1 cellular context compared by ENCODE assay signal in the genomic region with DNA sequence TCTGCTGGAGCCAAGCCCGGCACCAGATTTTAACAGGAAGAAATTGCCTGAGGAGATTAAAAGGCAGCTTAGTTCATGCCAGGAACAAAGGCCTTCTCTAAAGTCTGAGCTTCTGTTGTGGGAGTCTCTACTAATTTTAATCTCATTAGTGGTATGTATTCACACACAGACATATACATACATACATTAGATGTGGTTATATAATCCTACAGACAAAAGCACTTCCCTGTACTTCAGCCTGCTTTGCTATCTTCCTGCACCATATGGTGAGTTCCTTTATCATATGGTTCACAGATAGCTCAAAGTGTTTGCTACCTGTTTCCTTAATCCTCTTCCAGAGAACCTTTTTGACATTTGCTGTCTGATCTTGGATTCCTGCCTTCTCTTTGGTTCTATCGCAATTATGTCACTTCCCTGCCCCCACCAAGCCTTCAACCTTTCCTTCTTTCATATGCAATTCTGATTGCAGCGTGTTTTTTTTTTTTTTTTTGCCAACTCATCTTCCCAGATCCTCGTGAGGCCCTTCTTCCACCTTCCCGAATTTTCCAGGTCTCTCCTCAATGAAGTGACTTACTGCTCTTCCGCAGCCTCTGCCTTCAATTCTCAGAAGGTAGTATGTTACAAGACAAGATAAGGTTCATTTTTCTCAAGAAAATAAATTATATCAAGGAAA.
TF ChIP-seq lines count a peak whose summit lies in the region.

No MANE protein-coding gene starts in this region.

TF ChIP-seq in K562, 482 proteins besides CTCF, POLR2A, EP300 and RAD21 (continued from another document and continues in another):
- TF ChIP-seq MAFK (IDR thresholded peaks at IDR 0.05; ENCODE audit: low read length) (peak; percentile 76), BACH1 (tag; IDR thresholded peaks at IDR 0.05) (no peak), PCBP2 (IDR thresholded peaks at IDR 0.05; ENCODE audit: low read depth, low read length, poor library complexity, severe bottlenecking) (no peak), RFX7 (CRISPR knock-in tag; IDR thresholded peaks at IDR 0.05) (no peak), CBFA2T2 (conservative IDR thresholded peaks at IDR 0.05) (peak; percentile 96), DMBX1 (CRISPR knock-in tag; IDR thresholded peaks at IDR 0.05; ENCODE audit: borderline replicate concordance) (peak; percentile 84; the same call in 1 of the 2 replicates), BMI1 (IDR thresholded peaks at IDR 0.05; ENCODE audit: low read length) (no peak), HDAC3 (IDR thresholded peaks at IDR 0.05; ENCODE audit: borderline replicate concordance, partially characterized antibody) (peak; percentile 95), ARID1B (IDR thresholded peaks at IDR 0.05) (peak; percentile 99), KDM1A (IDR thresholded peaks at IDR 0.05) (peak; percentile 97 to 98), TSC22D4 (tag; IDR thresholded peaks at IDR 0.05) (no peak), FOSL1 (tag; conservative IDR thresholded peaks at IDR 0.05) (peak; percentile 78; the same call in 1 of the 2 replicates), MECOM (CRISPR knock-in tag; IDR thresholded peaks at IDR 0.05) (peak; percentile 63; the same call in 1 of the 2 replicates), YBX1 (IDR thresholded peaks at IDR 0.05) (no peak), KLF10 (CRISPR knock-in tag; IDR thresholded peaks at IDR 0.05) (no peak), SRSF7 (optimal IDR thresholded peaks at IDR 0.05; ENCODE audit: low read depth, low read length) (no peak), TOE1 (IDR thresholded peaks at IDR 0.05; ENCODE audit: borderline replicate concordance) (peak; percentile 53; the same call in 1 of the 2 replicates), TOE1 (CRISPR knock-in tag; IDR thresholded peaks at IDR 0.05; ENCODE audit: borderline replicate concordance, low read depth) (no peak), DNMT1 (IDR thresholded peaks at IDR 0.05) (peak; percentile 91), ZNF436 (CRISPR knock-in tag; IDR thresholded peaks at IDR 0.05) (no peak), PHTF2 (CRISPR knock-in tag; IDR thresholded peaks at IDR 0.05) (no peak), TFAM (CRISPR knock-in tag; conservative IDR thresholded peaks at IDR 0.05) (no peak), ZNF347 (CRISPR knock-in tag; IDR thresholded peaks at IDR 0.05; ENCODE audit: low read depth) (no peak), ZNF134 (CRISPR knock-in tag; conservative IDR thresholded peaks at IDR 0.05) (no peak), HDAC2 (IDR thresholded peaks at IDR 0.05) (peak; percentile 99), ZFP1 (CRISPR knock-in tag; IDR thresholded peaks at IDR 0.05) (no peak), NFE2L1 (tag; IDR thresholded peaks at IDR 0.05; ENCODE audit: borderline replicate concordance, low read depth) (peak; percentile 79), HDAC6 (IDR thresholded peaks at IDR 0.05; ENCODE audit: low read depth, low read length) (no peak), SP2 (IDR thresholded peaks at IDR 0.05; ENCODE audit: extremely low read depth, low read depth, low read length, poor library complexity, severe bottlenecking) (no peak), TCF7 (IDR thresholded peaks at IDR 0.05; ENCODE audit: borderline replicate concordance) (peak; percentile 51; the same call in 1 of the 2 replicates), JUND (IDR thresholded peaks at IDR 0.05; ENCODE audit: borderline replicate concordance, low read depth, low read length) (peak; percentile 76; the same call in 1 of the 2 replicates), JUND (tag; IDR thresholded peaks at IDR 0.05; ENCODE audit: borderline replicate concordance, low read depth, low read length) (peak; percentile 86; the same call in 2 of the 3 replicates), LEF1 (IDR thresholded peaks at IDR 0.05) (peak; percentile 96), ILK (tag; IDR thresholded peaks at IDR 0.05; ENCODE audit: borderline replicate concordance, low read depth) (no peak), THRAP3 (IDR thresholded peaks at IDR 0.05; ENCODE audit: borderline replicate concordance) (no peak), PTTG1 (tag; IDR thresholded peaks at IDR 0.05; ENCODE audit: low read depth) (no peak), KLF6 (CRISPR knock-in tag; IDR thresholded peaks at IDR 0.05; ENCODE audit: borderline replicate concordance) (no peak), NR3C1 (CRISPR knock-in tag; IDR thresholded peaks at IDR 0.05) (no peak)
- TF ChIP-seq, protein P1, sequence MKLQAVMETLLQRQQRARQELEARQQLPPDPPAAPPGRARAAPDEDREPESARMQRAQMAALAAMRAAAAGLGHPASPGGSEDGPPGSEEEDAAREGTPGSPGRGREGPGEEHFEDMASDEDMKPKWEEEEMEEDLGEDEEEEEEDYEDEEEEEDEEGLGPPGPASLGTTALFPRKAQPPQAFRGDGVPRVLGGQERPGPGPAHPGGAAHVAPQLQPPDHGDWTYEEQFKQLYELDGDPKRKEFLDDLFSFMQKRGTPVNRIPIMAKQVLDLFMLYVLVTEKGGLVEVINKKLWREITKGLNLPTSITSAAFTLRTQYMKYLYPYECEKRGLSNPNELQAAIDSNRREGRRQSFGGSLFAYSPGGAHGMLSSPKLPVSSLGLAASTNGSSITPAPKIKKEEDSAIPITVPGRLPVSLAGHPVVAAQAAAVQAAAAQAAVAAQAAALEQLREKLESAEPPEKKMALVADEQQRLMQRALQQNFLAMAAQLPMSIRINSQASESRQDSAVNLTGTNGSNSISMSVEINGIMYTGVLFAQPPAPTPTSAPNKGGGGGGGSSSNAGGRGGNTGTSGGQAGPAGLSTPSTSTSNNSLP (IDR thresholded peaks at IDR 0.05; ENCODE audit: borderline replicate concordance, low read depth, low read length) = peak; percentile 87; the same call in 1 of the 2 replicates
- TF ChIP-seq, protein P2, sequence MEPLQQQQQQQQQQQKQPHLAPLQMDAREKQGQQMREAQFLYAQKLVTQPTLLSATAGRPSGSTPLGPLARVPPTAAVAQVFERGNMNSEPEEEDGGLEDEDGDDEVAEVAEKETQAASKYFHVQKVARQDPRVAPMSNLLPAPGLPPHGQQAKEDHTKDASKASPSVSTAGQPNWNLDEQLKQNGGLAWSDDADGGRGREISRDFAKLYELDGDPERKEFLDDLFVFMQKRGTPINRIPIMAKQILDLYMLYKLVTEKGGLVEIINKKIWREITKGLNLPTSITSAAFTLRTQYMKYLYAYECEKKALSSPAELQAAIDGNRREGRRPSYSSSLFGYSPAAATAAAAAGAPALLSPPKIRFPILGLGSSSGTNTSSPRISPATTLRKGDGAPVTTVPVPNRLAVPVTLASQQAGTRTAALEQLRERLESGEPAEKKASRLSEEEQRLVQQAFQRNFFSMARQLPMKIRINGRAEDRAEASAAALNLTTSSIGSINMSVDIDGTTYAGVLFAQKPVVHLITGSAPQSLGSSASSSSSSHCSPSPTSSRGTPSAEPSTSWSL (CRISPR knock-in tag; IDR thresholded peaks at IDR 0.05; ENCODE audit: borderline replicate concordance) = no peak
- TF ChIP-seq, protein P3, sequence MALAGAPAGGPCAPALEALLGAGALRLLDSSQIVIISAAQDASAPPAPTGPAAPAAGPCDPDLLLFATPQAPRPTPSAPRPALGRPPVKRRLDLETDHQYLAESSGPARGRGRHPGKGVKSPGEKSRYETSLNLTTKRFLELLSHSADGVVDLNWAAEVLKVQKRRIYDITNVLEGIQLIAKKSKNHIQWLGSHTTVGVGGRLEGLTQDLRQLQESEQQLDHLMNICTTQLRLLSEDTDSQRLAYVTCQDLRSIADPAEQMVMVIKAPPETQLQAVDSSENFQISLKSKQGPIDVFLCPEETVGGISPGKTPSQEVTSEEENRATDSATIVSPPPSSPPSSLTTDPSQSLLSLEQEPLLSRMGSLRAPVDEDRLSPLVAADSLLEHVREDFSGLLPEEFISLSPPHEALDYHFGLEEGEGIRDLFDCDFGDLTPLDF (CRISPR knock-in tag; IDR thresholded peaks at IDR 0.05) = no peak
- TF ChIP-seq, protein P4, sequence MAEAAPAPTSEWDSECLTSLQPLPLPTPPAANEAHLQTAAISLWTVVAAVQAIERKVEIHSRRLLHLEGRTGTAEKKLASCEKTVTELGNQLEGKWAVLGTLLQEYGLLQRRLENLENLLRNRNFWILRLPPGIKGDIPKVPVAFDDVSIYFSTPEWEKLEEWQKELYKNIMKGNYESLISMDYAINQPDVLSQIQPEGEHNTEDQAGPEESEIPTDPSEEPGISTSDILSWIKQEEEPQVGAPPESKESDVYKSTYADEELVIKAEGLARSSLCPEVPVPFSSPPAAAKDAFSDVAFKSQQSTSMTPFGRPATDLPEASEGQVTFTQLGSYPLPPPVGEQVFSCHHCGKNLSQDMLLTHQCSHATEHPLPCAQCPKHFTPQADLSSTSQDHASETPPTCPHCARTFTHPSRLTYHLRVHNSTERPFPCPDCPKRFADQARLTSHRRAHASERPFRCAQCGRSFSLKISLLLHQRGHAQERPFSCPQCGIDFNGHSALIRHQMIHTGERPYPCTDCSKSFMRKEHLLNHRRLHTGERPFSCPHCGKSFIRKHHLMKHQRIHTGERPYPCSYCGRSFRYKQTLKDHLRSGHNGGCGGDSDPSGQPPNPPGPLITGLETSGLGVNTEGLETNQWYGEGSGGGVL (CRISPR knock-in tag; IDR thresholded peaks at IDR 0.05) = no peak
- TF ChIP-seq, protein P5, sequence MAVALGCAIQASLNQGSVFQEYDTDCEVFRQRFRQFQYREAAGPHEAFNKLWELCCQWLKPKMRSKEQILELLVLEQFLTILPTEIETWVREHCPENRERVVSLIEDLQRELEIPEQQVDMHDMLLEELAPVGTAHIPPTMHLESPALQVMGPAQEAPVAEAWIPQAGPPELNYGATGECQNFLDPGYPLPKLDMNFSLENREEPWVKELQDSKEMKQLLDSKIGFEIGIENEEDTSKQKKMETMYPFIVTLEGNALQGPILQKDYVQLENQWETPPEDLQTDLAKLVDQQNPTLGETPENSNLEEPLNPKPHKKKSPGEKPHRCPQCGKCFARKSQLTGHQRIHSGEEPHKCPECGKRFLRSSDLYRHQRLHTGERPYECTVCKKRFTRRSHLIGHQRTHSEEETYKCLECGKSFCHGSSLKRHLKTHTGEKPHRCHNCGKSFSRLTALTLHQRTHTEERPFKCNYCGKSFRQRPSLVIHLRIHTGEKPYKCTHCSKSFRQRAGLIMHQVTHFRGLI (CRISPR knock-in tag; IDR thresholded peaks at IDR 0.05) = no peak
- TF ChIP-seq, protein P6, sequence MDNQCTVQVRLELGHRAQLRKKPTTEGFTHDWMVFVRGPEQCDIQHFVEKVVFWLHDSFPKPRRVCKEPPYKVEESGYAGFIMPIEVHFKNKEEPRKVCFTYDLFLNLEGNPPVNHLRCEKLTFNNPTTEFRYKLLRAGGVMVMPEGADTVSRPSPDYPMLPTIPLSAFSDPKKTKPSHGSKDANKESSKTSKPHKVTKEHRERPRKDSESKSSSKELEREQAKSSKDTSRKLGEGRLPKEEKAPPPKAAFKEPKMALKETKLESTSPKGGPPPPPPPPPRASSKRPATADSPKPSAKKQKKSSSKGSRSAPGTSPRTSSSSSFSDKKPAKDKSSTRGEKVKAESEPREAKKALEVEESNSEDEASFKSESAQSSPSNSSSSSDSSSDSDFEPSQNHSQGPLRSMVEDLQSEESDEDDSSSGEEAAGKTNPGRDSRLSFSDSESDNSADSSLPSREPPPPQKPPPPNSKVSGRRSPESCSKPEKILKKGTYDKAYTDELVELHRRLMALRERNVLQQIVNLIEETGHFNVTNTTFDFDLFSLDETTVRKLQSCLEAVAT (IDR thresholded peaks at IDR 0.05) = peak; percentile 85 to 88
- TF ChIP-seq, protein P7, sequence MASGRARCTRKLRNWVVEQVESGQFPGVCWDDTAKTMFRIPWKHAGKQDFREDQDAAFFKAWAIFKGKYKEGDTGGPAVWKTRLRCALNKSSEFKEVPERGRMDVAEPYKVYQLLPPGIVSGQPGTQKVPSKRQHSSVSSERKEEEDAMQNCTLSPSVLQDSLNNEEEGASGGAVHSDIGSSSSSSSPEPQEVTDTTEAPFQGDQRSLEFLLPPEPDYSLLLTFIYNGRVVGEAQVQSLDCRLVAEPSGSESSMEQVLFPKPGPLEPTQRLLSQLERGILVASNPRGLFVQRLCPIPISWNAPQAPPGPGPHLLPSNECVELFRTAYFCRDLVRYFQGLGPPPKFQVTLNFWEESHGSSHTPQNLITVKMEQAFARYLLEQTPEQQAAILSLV (tag; IDR thresholded peaks at IDR 0.05) = no peak
- TF ChIP-seq, protein P8, sequence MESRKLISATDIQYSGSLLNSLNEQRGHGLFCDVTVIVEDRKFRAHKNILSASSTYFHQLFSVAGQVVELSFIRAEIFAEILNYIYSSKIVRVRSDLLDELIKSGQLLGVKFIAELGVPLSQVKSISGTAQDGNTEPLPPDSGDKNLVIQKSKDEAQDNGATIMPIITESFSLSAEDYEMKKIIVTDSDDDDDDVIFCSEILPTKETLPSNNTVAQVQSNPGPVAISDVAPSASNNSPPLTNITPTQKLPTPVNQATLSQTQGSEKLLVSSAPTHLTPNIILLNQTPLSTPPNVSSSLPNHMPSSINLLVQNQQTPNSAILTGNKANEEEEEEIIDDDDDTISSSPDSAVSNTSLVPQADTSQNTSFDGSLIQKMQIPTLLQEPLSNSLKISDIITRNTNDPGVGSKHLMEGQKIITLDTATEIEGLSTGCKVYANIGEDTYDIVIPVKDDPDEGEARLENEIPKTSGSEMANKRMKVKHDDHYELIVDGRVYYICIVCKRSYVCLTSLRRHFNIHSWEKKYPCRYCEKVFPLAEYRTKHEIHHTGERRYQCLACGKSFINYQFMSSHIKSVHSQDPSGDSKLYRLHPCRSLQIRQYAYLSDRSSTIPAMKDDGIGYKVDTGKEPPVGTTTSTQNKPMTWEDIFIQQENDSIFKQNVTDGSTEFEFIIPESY (CRISPR knock-in tag; IDR thresholded peaks at IDR 0.05) = no peak
- TF ChIP-seq, protein P9, sequence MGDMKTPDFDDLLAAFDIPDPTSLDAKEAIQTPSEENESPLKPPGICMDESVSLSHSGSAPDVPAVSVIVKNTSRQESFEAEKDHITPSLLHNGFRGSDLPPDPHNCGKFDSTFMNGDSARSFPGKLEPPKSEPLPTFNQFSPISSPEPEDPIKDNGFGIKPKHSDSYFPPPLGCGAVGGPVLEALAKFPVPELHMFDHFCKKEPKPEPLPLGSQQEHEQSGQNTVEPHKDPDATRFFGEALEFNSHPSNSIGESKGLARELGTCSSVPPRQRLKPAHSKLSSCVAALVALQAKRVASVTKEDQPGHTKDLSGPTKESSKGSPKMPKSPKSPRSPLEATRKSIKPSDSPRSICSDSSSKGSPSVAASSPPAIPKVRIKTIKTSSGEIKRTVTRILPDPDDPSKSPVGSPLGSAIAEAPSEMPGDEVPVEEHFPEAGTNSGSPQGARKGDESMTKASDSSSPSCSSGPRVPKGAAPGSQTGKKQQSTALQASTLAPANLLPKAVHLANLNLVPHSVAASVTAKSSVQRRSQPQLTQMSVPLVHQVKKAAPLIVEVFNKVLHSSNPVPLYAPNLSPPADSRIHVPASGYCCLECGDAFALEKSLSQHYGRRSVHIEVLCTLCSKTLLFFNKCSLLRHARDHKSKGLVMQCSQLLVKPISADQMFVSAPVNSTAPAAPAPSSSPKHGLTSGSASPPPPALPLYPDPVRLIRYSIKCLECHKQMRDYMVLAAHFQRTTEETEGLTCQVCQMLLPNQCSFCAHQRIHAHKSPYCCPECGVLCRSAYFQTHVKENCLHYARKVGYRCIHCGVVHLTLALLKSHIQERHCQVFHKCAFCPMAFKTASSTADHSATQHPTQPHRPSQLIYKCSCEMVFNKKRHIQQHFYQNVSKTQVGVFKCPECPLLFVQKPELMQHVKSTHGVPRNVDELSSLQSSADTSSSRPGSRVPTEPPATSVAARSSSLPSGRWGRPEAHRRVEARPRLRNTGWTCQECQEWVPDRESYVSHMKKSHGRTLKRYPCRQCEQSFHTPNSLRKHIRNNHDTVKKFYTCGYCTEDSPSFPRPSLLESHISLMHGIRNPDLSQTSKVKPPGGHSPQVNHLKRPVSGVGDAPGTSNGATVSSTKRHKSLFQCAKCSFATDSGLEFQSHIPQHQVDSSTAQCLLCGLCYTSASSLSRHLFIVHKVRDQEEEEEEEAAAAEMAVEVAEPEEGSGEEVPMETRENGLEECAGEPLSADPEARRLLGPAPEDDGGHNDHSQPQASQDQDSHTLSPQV (IDR thresholded peaks at IDR 0.05) = no peak
